Comparison of ENCODE assay signal across 26 cellular contexts in the genomic region with DNA sequence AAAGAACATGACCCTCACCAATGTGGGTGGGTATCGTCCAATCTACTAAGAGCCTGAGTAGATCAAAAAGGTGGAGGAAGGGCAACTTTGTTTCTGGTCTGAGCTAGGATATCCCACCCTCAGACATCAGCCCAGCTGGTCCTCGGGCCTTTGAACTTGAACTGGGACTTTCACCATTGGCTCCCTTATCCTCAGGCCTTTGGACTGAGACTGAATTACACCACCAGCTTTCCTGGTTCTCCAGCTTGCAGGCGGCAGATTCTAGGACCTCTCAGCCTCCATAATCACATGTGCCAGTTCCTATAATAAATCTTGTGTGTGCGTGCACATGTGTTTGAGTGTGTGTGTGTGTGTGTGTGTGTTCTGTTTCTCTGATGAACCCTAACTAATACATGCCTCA.
"Had no signal": no experiment of that assay in that cellular context is flagged by ENCODE, and none has a peak within 500 bp of the region (broad histone marks: within the 10 kb centered on the region; RNA-seq: fewer than 3 reads in every experiment).

No MANE protein-coding gene starts in this region.

- H3K27ac Mint-ChIP-seq: activated CD4-positive, alpha-beta T cell treated with anti-CD3 and anti-CD28 coated beads, Interleukin-2, amount 10 ng/mL, durations not matched to agents 24 days and 14 days; activated naive CD8-positive, alpha-beta T cell treated with anti-CD3 and anti-CD28 coated beads, Interleukin-2, amount 10 ng/mL, durations not matched to agents 7 days and 5 days; stimulated activated memory B cell treated with anti-CD40 and anti-IgM and Interleukin-4, amounts not matched to agents 10 μg/mL and 1 μg/mL and 100 μg/mL, for 72 hours had no signal

- H3K4me3 Mint-ChIP-seq: activated CD4-positive, alpha-beta T cell treated with anti-CD3 and anti-CD28 coated beads, Interleukin-2, amount 10 ng/mL, durations not matched to agents 24 days and 14 days; activated naive CD8-positive, alpha-beta T cell treated with anti-CD3 and anti-CD28 coated beads, Interleukin-2, amount 10 ng/mL, durations not matched to agents 7 days and 5 days; stimulated activated memory B cell treated with anti-CD40 and anti-IgM and Interleukin-4, amounts not matched to agents 10 μg/mL and 1 μg/mL and 100 μg/mL, for 72 hours had no signal

- H3K36me3 ChIP-seq: brain microvascular endothelial cell, ovary, prostate gland, WERI-Rb-1 had no signal

- DNase-seq: activated CD4-positive, alpha-beta T cell treated with anti-CD3 and anti-CD28 coated beads, Interleukin-2, amount 10 ng/mL, durations not matched to agents 24 days and 14 days; activated CD8-positive, alpha-beta memory T cell treated with anti-CD3 and anti-CD28 coated beads for 24 hours; activated naive CD4-positive, alpha-beta T cell; activated naive CD8-positive, alpha-beta T cell treated with anti-CD3 and anti-CD28 coated beads, Interleukin-2, amount 10 ng/mL, durations not matched to agents 7 days and 5 days; activated T-cell treated with anti-CD3 and anti-CD28 coated beads, Interleukin-2, amount 50 U/mL, for 1 hour; amniotic stem cell; brain microvascular endothelial cell; cortex of kidney; foreskin fibroblast; head of caudate nucleus; hippocampal formation; left colon; mammary epithelial cell; ovary; retina; stimulated activated CD4-positive, alpha-beta T cell treated with anti-CD3 and anti-CD28 coated beads, Interleukin-4, amount 100 ng/mL, for 24 hours; T1000; tibial artery; WERI-Rb-1 had no signal

- H3K4me3 ChIP-seq: ovary, prostate gland, skin epidermis, suprapubic skin, tibial artery had no signal

- H3K27ac ChIP-seq: brain microvascular endothelial cell, ovary, prostate gland, skin epidermis, suprapubic skin, tibial artery, WERI-Rb-1 had no signal

- H3K27me3 Mint-ChIP-seq: activated CD4-positive, alpha-beta T cell treated with anti-CD3 and anti-CD28 coated beads, Interleukin-2, amount 10 ng/mL, durations not matched to agents 24 days and 14 days; activated naive CD8-positive, alpha-beta T cell treated with anti-CD3 and anti-CD28 coated beads, Interleukin-2, amount 10 ng/mL, durations not matched to agents 7 days and 5 days; stimulated activated memory B cell treated with anti-CD40 and anti-IgM and Interleukin-4, amounts not matched to agents 10 μg/mL and 1 μg/mL and 100 μg/mL, for 72 hours had no signal

- H3K4me1 ChIP-seq: prostate gland had no signal

- ATAC-seq: activated CD4-positive, CD25-positive, alpha-beta regulatory T cell treated with anti-CD3 and anti-CD28 coated beads, Interleukin-2, amount 50 U/mL, for 24 hours; esophagus mucosa; left colon; sciatic nerve; stimulated activated memory B cell treated with anti-CD40 and anti-IgM and Interleukin-4, amounts not matched to agents 10 μg/mL and 1 μg/mL and 100 μg/mL, for 72 hours had no signal

- H3K27me3 ChIP-seq: brain microvascular endothelial cell, ovary, suprapubic skin, tibial artery had no signal

- H3K9me3 ChIP-seq: ovary, prostate gland, suprapubic skin, tibial artery had no signal
